Comparison of ENCODE assay signal across 18 cellular contexts in genomic region chr1:1080951-1081310, GRCh38. TPM values are rescaled to one million over a fixed set of nuclear protein-coding genes. Genes with fewer than 3 reads are reported as not detected.
DNase-seq lines count a peak whose midpoint lies in the region; ATAC-seq, FAIRE-seq and TF ChIP-seq lines count a peak whose summit lies in the region.
"Had no signal": no experiment of that assay in that cellular context is flagged by ENCODE, and none has a peak within 500 bp of the region (broad histone marks: within the 10 kb centered on the region; RNA-seq: fewer than 3 reads in every experiment).

No MANE protein-coding gene starts in this region.

- no peak for TF ChIP-seq CTCF in HEK293 (tag by site-specific recombination; IDR thresholded peaks at IDR 0.05)

- CTCF ChIA-PET in HEK293 (lab: Yijun Ruan, JAX): interaction anchor here (0.5 kb wide), 1 partner anchor 96 kb away, joined by 4 read pairs; no protein-coding TSS in a partner anchor

- peak overlapping the region; percentile 6 for H2AFZ ChIP-seq in trophoblast cell (ENCODE audit: insufficient read depth, low read length, poor library complexity)

- FAIRE-seq in GM19239 (lab: Jason Lieb, UNC): no peak
- FAIRE-seq: A204.1, G401.6 had no signal

- H3K79me2 ChIP-seq in trophoblast cell (ENCODE audit: control insufficient read depth, insufficient read depth, low read length, poor library complexity): peaks cover 10% of the 10 kb centered on the region

- H3K23ac ChIP-seq in trophoblast cell (ENCODE audit: low read length): no peak overlapping the region

- no peak overlapping the region for H3K9ac ChIP-seq in trophoblast cell (ENCODE audit: low read length)

- peak overlapping the region; percentile 85 for H3K14ac ChIP-seq in trophoblast cell (ENCODE audit: low read length)

- DNase-seq in activated CD4-positive, CD25-positive, alpha-beta regulatory T cell treated with anti-CD3 and anti-CD28 coated beads, Interleukin-2, amount 50 U/mL, for 72 hours: peak; percentile 30
- DNase-seq in islet precursor cell: peak; percentile 71
- DNase-seq in trophoblast cell: no peak
- no peak for DNase-seq in AG20443 (ENCODE audit: low spot score)
- no peak for DNase-seq in GM19239 (ENCODE audit: insufficient read length, low spot score)
- DNase-seq: activated CD4-positive, alpha-beta T cell treated with anti-CD3 and anti-CD28 coated beads for 1 hour; activated gamma-delta T cell; NCI-H1436; NCI-H774 had no signal

- WGBS in trophoblast cell (ENCODE audit: extremely low coverage, insufficient coverage, insufficient read length): no CpG with 5 or more reads among the region's 9 CpGs

- no peaks in the 10 kb centered on the region for H3K27me3 ChIP-seq in trophoblast cell (ENCODE audit: insufficient read depth, low read length)
- H3K27me3 ChIP-seq: vagina had no signal

- H3K4me2 ChIP-seq in trophoblast cell (ENCODE audit: low read length): peak overlapping the region; percentile 36

- peak overlapping the region; percentile 30 for H3K4ac ChIP-seq in trophoblast cell (ENCODE audit: low read depth, low read length)

- H3K4me3 ChIP-seq in HEK293 (ENCODE audit: low read depth, low read length) (no peak overlapping the region), trophoblast cell (ENCODE audit: low read depth, low read length) (no peak overlapping the region)

- peak overlapping the region; percentile 83 for H2AK5ac ChIP-seq in trophoblast cell (ENCODE audit: low read length)

- peak overlapping the region; percentile 76 for H4K8ac ChIP-seq in trophoblast cell (ENCODE audit: low read depth, low read length)

- H3K79me1 ChIP-seq in trophoblast cell (ENCODE audit: low read length): peaks cover 15% of the 10 kb centered on the region

- H3K9me3 ChIP-seq in HEK293 (ENCODE audit: control insufficient read depth, insufficient read depth, low read depth, low read length) (no peaks in the 10 kb centered on the region), trophoblast cell (ENCODE audit: insufficient read depth, low read depth, low read length) (no peaks in the 10 kb centered on the region)
- H3K9me3 ChIP-seq: esophagus muscularis mucosa, HAP-1, vagina had no signal

- peaks cover 3% of the 10 kb centered on the region; the same call in 1 of the 2 replicates for H3K4me1 ChIP-seq in HEK293 (ENCODE audit: control insufficient read depth, insufficient read depth, low read length)
- peaks cover 14 to 15% of the 10 kb centered on the region in 2 experiments for H3K4me1 ChIP-seq in trophoblast cell (ENCODE audit: control insufficient read depth in 1 of 2, insufficient read depth in 2 of 2, low read length in 2 of 2)

- peak overlapping the region; percentile 83 for H2BK12ac ChIP-seq in trophoblast cell (ENCODE audit: low read length)

- ATAC-seq in activated CD4-positive, CD25-positive, alpha-beta regulatory T cell treated with anti-CD3 and anti-CD28 coated beads, Interleukin-2, amount 50 U/mL, for 24 hours: no peak
- ATAC-seq in HG02623 (IDR thresholded peaks at IDR 0.05; ENCODE audit: unreplicated experiment): no peak

- H2BK120ac ChIP-seq in trophoblast cell (ENCODE audit: insufficient read depth, low read length, poor library complexity): peak overlapping the region; percentile 69

- H3K36me3 ChIP-seq in HEK293 (ENCODE audit: control insufficient read depth in 2 of 2, insufficient read depth in 1 of 2, low read length in 2 of 2) (no peaks in the 10 kb centered on the region), trophoblast cell (ENCODE audit: control insufficient read depth in 1 of 2, insufficient read depth in 2 of 2, low read length in 2 of 2) (peaks cover 5 to 17% of the 10 kb centered on the region in 2 experiments)
- H3K36me3 ChIP-seq: HAP-1, vagina had no signal

- peak overlapping the region; percentile 34 for H2BK5ac ChIP-seq in trophoblast cell (ENCODE audit: low read depth, low read length, poor library complexity)

- peak overlapping the region; percentile 48 for H3K18ac ChIP-seq in trophoblast cell (ENCODE audit: low read length)

- POLR2A ChIA-PET in HEK293 (lab: Yijun Ruan, JAX): no interaction called here

- peak overlapping the region; percentile 37 for H4K12ac ChIP-seq in trophoblast cell (ENCODE audit: low read depth, low read length)

- H3K27ac ChIP-seq in HEK293 (ENCODE audit: extremely low read depth, low read depth, low read length): no peak overlapping the region
- peak overlapping the region; percentile 65 for H3K27ac ChIP-seq in trophoblast cell (ENCODE audit: low read depth, low read length)

- peak overlapping the region; percentile 85 for H4K91ac ChIP-seq in trophoblast cell (ENCODE audit: low read depth, low read length)

TF ChIP-seq in HEK293, 187 proteins besides CTCF, POLR2A, EP300 and RAD21:
- TF ChIP-seq ZNF585B (tag by site-specific recombination; IDR thresholded peaks at IDR 0.05) (no peak), ZNF169 (tag by site-specific recombination; IDR thresholded peaks at IDR 0.05) (no peak), ZBTB11 (tag by site-specific recombination; conservative IDR thresholded peaks at IDR 0.05; ENCODE audit: low read depth) (no peak), ZNF155 (tag by site-specific recombination; IDR thresholded peaks at IDR 0.05) (no peak), ZNF433 (tag by site-specific recombination; IDR thresholded peaks at IDR 0.05; ENCODE audit: low read depth) (no peak), PRDM1 (tag by site-specific recombination; IDR thresholded peaks at IDR 0.05) (no peak), ZNF280C (tag by site-specific recombination; IDR thresholded peaks at IDR 0.05) (no peak), BCL11B (tag by site-specific recombination; IDR thresholded peaks at IDR 0.05; ENCODE audit: low read depth) (0 out of 2 replicates have a peak, but pooled peaks have one; percentile 15), ZNF701 (tag by site-specific recombination; IDR thresholded peaks at IDR 0.05) (no peak), KLF8 (tag by site-specific recombination; IDR thresholded peaks at IDR 0.05) (peak; percentile 19; the same call in 1 of the 2 replicates)

RNA-seq across cellular contexts. Expression of gene RNF223, which starts 6.8 kb away (rescaled TPM):
- polyA plus RNA-seq in trophoblast cell (2013): 3.2 and 3.4 TPM in 2 replicates
- polyA plus RNA-seq: CD14-positive monocyte had no signal

RNA-seq across cellular contexts. Expression of gene C1orf159, which starts 35.0 kb away (rescaled TPM):
- polyA plus RNA-seq in trophoblast cell (2013): 12.1 and 12.5 TPM in 2 replicates

Comparison
In these comparisons a context has a peak if more than half of its experiments do, and no peak if none do; other contexts are left out.
1. DNase-seq: peak in activated CD4-positive, CD25-positive, alpha-beta regulatory T cell treated with anti-CD3 and anti-CD28 coated beads, Interleukin-2, amount 50 U/mL, for 72 hours (single experiment) and islet precursor cell (single experiment); none in trophoblast cell (0 of 2), AG20443 (single experiment) and GM19239 (single experiment).